14 cellular contexts compared by ENCODE assay signal in genomic region chr1:208269338-208269666, GRCh38. TPM values are rescaled to one million over a fixed set of nuclear protein-coding genes. Genes with fewer than 3 reads are reported as not detected.
DNase-seq lines count a peak whose midpoint lies in the region; ATAC-seq and TF ChIP-seq lines count a peak whose summit lies in the region.
"Had no signal": no experiment of that assay in that cellular context is flagged by ENCODE, and none has a peak within 500 bp of the region (broad histone marks: within the 10 kb centered on the region; RNA-seq: fewer than 3 reads in every experiment).

No MANE protein-coding gene starts in this region.

- TF ChIP-seq POLR2A in gastrocnemius medialis (IDR thresholded peaks at IDR 0.05) (no peak), erythroblast (IDR thresholded peaks at IDR 0.05; ENCODE audit: low read length) (no peak)

- no peak overlapping the region for H3K4me3 Mint-ChIP-seq in chondrocyte (ENCODE audit: unreplicated experiment)
- H3K4me3 Mint-ChIP-seq in activated T-helper 2 cell treated with anti-CD3 and anti-CD28 coated beads, Interferon-gamma antibody, Interleukin-2, Interleukin-4, amounts not matched to agents 10 μg/mL and 5 μg/mL and 100 μg/mL, durations not matched to agents 14 hours and 24 hours and 36 hours (ENCODE audit: low read depth), result no peak overlapping the region
- H3K4me3 Mint-ChIP-seq: CD8-positive, alpha-beta T cell had no signal

- intact Hi-C loops in gastrocnemius medialis (cut with DNase I; ENCODE audit: low total_unique reads), result no loop called here
- intact Hi-C loops in activated T-helper 2 cell treated with anti-CD3 and anti-CD28 coated beads, Interferon-gamma antibody, Interleukin-2, Interleukin-4, amounts not matched to agents 10 μg/mL and 5 μg/mL and 100 μg/mL, durations not matched to agents 14 hours and 24 hours and 36 hours (cut with micrococcal nuclease), result no loop called here

- no peak overlapping the region for H3K4me3 ChIP-seq in gastrocnemius medialis
- H3K4me3 ChIP-seq in effector memory CD4-positive, alpha-beta T cell (ENCODE audit: insufficient read depth, low read depth, low read length, poor library complexity, severe bottlenecking), result no peak overlapping the region
- H3K4me3 ChIP-seq: K562, PC-9 had no signal

- in situ Hi-C loops in gastrocnemius medialis (cut with MboI; ENCODE audit: low sequenced_read_pairs in 4 of 4), result no loop called here

- H3K9me3 Mint-ChIP-seq in chondrocyte (ENCODE audit: low read depth), result no peaks in the 10 kb centered on the region
- H3K9me3 Mint-ChIP-seq in activated T-helper 2 cell treated with anti-CD3 and anti-CD28 coated beads, Interferon-gamma antibody, Interleukin-2, Interleukin-4, amounts not matched to agents 10 μg/mL and 5 μg/mL and 100 μg/mL, durations not matched to agents 14 hours and 24 hours and 36 hours, result no peaks in the 10 kb centered on the region
- H3K9me3 Mint-ChIP-seq: CD8-positive, alpha-beta T cell had no signal

- no peaks in the 10 kb centered on the region for H3K9me3 ChIP-seq in gastrocnemius medialis
- no peaks in the 10 kb centered on the region for H3K9me3 ChIP-seq in effector memory CD4-positive, alpha-beta T cell (ENCODE audit: control insufficient read depth, low read length)

- no peak for TF ChIP-seq CTCF in chondrocyte (IDR thresholded peaks at IDR 0.05)
- no peak for TF ChIP-seq CTCF in gastrocnemius medialis (IDR thresholded peaks at IDR 0.05 in 4 of 5, conservative IDR thresholded peaks at IDR 0.05 in 1 of 5)

- ATAC-seq in gastrocnemius medialis, result peak; percentile 91 to 94
- ATAC-seq: CD8-positive, alpha-beta T cell; K562 had no signal

- no peaks in the 10 kb centered on the region for H3K36me3 Mint-ChIP-seq in chondrocyte (ENCODE audit: low read depth)
- H3K36me3 Mint-ChIP-seq in activated T-helper 2 cell treated with anti-CD3 and anti-CD28 coated beads, Interferon-gamma antibody, Interleukin-2, Interleukin-4, amounts not matched to agents 10 μg/mL and 5 μg/mL and 100 μg/mL, durations not matched to agents 14 hours and 24 hours and 36 hours (ENCODE audit: low read depth), result no peaks in the 10 kb centered on the region
- H3K36me3 Mint-ChIP-seq: CD8-positive, alpha-beta T cell had no signal

- peak overlapping the region; percentile 52 for H3K27ac Mint-ChIP-seq in chondrocyte (ENCODE audit: unreplicated experiment)
- H3K27ac Mint-ChIP-seq in activated T-helper 2 cell treated with anti-CD3 and anti-CD28 coated beads, Interferon-gamma antibody, Interleukin-2, Interleukin-4, amounts not matched to agents 10 μg/mL and 5 μg/mL and 100 μg/mL, durations not matched to agents 14 hours and 24 hours and 36 hours, result no peak overlapping the region
- H3K27ac Mint-ChIP-seq: CD8-positive, alpha-beta T cell had no signal

- H3K27me3 ChIP-seq in gastrocnemius medialis, result no peaks in the 10 kb centered on the region
- H3K27me3 ChIP-seq in effector memory CD4-positive, alpha-beta T cell (replicated peaks; ENCODE audit: control insufficient read depth, insufficient read depth, low read length, poor library complexity, severe bottlenecking), result no peaks in the 10 kb centered on the region

- DNase-seq in NCI-H1694 (lab: John Stamatoyannopoulos, UW) (peak; percentile 44), chondrocyte (ENCODE audit: low spot score) (no peak), left kidney (ENCODE audit: low read depth, low spot score) (peak; percentile 25), gastrocnemius medialis (peak; percentile 18 to 59), cortex of kidney (lab: John Stamatoyannopoulos, UW) (no peak), erythroblast (lab: John Stamatoyannopoulos, UW) (no peak)
- no peak for DNase-seq in activated T-helper 2 cell treated with anti-CD3 and anti-CD28 coated beads, Interferon-gamma antibody, Interleukin-2, Interleukin-4, amounts not matched to agents 10 μg/mL and 5 μg/mL and 100 μg/mL, durations not matched to agents 14 hours and 24 hours and 36 hours (ENCODE audit: low spot score)
- DNase-seq in effector memory CD4-positive, alpha-beta T cell, result no peak
- DNase-seq: CD8-positive, alpha-beta T cell; GF-D8; NCI-H146; NCI-H748 treated with DMSO at 0.1 percent for 48 hours; PC-9 had no signal

- H3K4me1 Mint-ChIP-seq in chondrocyte (ENCODE audit: low read depth), result peaks cover 45% of the 10 kb centered on the region
- H3K4me1 Mint-ChIP-seq in activated T-helper 2 cell treated with anti-CD3 and anti-CD28 coated beads, Interferon-gamma antibody, Interleukin-2, Interleukin-4, amounts not matched to agents 10 μg/mL and 5 μg/mL and 100 μg/mL, durations not matched to agents 14 hours and 24 hours and 36 hours (ENCODE audit: low read depth), result no peaks in the 10 kb centered on the region

- H3K4me1 ChIP-seq in gastrocnemius medialis, result peaks cover 5% of the 10 kb centered on the region in 2 donors
- H3K4me1 ChIP-seq in effector memory CD4-positive, alpha-beta T cell (ENCODE audit: control insufficient read depth, insufficient read depth, low read length, poor library complexity, severe bottlenecking), result no peaks in the 10 kb centered on the region

- H3K36me3 ChIP-seq in gastrocnemius medialis, result no peaks in the 10 kb centered on the region
- H3K36me3 ChIP-seq in effector memory CD4-positive, alpha-beta T cell (ENCODE audit: control insufficient read depth, insufficient read depth, low read length), result no peaks in the 10 kb centered on the region

- H3K27me3 Mint-ChIP-seq in chondrocyte (ENCODE audit: low read depth), result peaks cover 63% of the 10 kb centered on the region
- peaks cover 8% of the 10 kb centered on the region for H3K27me3 Mint-ChIP-seq in activated T-helper 2 cell treated with anti-CD3 and anti-CD28 coated beads, Interferon-gamma antibody, Interleukin-2, Interleukin-4, amounts not matched to agents 10 μg/mL and 5 μg/mL and 100 μg/mL, durations not matched to agents 14 hours and 24 hours and 36 hours (ENCODE audit: low read depth)

- H3K27ac ChIP-seq in gastrocnemius medialis, result no peak overlapping the region
- no peak overlapping the region for H3K27ac ChIP-seq in effector memory CD4-positive, alpha-beta T cell (ENCODE audit: insufficient read depth, low read length, poor library complexity, severe bottlenecking)
- H3K27ac ChIP-seq: PC-9 had no signal

RNA-seq across cellular contexts. Expression of gene PLXNA2, which starts 25.1 kb away (rescaled TPM):
- total RNA-seq in chondrocyte (22.0 to 37.9 TPM (median 24.9 TPM) in 3 replicates), gastrocnemius medialis (10 to 100 TPM; 12.4 to 20.0 (median 16.2) TPM)
- total RNA-seq in activated T-helper 2 cell treated with anti-CD3 and anti-CD28 coated beads, Interferon-gamma antibody, Interleukin-2, Interleukin-4, amounts not matched to agents 10 μg/mL and 5 μg/mL and 100 μg/mL, durations not matched to agents 14 hours and 24 hours and 36 hours, result 0.07 and 0.37 TPM in 2 replicates

Comparison
In these comparisons a context has a peak if more than half of its experiments do, and no peak if none do; other contexts are left out.
1. DNase-seq: peak in NCI-H1694 (single experiment), left kidney (single experiment) and gastrocnemius medialis (2 of 2); none in chondrocyte (single experiment), activated T-helper 2 cell treated with anti-CD3 and anti-CD28 coated beads, Interferon-gamma antibody, Interleukin-2, Interleukin-4, amounts not matched to agents 10 μg/mL and 5 μg/mL and 100 μg/mL, durations not matched to agents 14 hours and 24 hours and 36 hours (single experiment), cortex of kidney (single experiment), effector memory CD4-positive, alpha-beta T cell (0 of 3) and erythroblast (0 of 2).